Comparison of ENCODE assay signal across 40 cellular contexts in the genomic region with DNA sequence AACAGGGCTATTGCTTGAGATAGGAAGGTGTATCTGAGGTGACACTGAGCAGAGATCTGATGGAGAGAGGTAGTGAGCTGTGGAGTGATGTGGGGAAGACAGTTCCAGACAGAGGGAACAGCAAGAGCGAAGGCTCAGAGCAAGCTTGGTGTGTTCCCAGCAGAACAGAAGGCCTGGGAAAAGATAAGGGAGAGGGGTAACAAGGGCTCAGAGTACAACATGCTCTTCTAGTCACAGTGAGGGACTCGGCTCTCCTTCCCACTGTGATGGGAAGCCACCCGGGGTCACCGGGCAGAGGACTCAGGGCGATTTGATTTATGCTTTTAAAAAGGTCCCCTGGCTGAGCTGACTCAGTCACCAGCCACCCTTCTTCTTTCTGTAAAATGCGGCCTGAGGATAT. TPM values are rescaled to one million over a fixed set of nuclear protein-coding genes. Genes with fewer than 3 reads are reported as not detected.
"Had no signal": no experiment of that assay in that cellular context is flagged by ENCODE, and none has a peak within 500 bp of the region (broad histone marks: within the 10 kb centered on the region; RNA-seq: fewer than 3 reads in every experiment).

No MANE protein-coding gene starts in this region.

- H3K4me3 Mint-ChIP-seq: activated B cell treated with CpG ODN at 0.5 μM for 24 hours; activated CD4-positive, alpha-beta memory T cell treated with anti-CD3 and anti-CD28 coated beads for 36 hours; activated CD4-positive, alpha-beta T cell treated with anti-CD3 and anti-CD28 coated beads, Interleukin-2, amount 10 ng/mL, durations not matched to agents 24 days and 14 days; activated CD8-positive, alpha-beta T cell treated with anti-CD3 and anti-CD28 coated beads for 36 hours; activated naive CD4-positive, alpha-beta T cell treated with anti-CD3 and anti-CD28 coated beads for 36 hours; activated naive CD8-positive, alpha-beta T cell treated with anti-CD3 and anti-CD28 coated beads for 36 hours; activated T-cell treated with anti-CD3 and anti-CD28 coated beads, Interleukin-2, amount 50 U/mL, for 4 hours; activated T-cell treated with anti-CD3 and anti-CD28 coated beads, Interleukin-2, amount 50 U/mL, for 72 hours; activated T-helper 1 cell treated with anti-CD3 and anti-CD28 coated beads, Interleukin-12 subunit alpha, Interleukin-12 subunit beta, Interleukin-2, Interleukin-4 antibody, amounts not matched to agents 30 ng/mL and 10 ng/mL and 1 ng/mL, durations not matched to agents 14 hours and 24 hours and 36 hours; activated T-helper 17 cell treated with anti-CD3 and anti-CD28 coated beads, Interleukin-2, amount 50 U/mL, for 72 hours; central memory CD8-positive, alpha-beta T cell; T-helper 1 cell treated with Interleukin-12 subunit alpha and Interleukin-12 subunit beta and Interleukin-4 antibody, amounts not matched to agents 30 μg/mL and 1 μg/mL, for 36 hours; T-helper 2 cell treated with Interferon-gamma antibody and Interleukin-4, amounts not matched to agents 5 μg/mL and 100 μg/mL, for 36 hours had no signal

- DNase-seq: activated B cell treated with CpG ODN at 0.5 μM for 24 hours; activated CD4-positive, alpha-beta memory T cell treated with anti-CD3 and anti-CD28 coated beads for 36 hours; activated CD4-positive, alpha-beta T cell treated with anti-CD3 and anti-CD28 coated beads for 4 hours; activated CD4-positive, alpha-beta T cell treated with anti-CD3 and anti-CD28 coated beads, Interleukin-2, amount 10 ng/mL, durations not matched to agents 24 days and 14 days; activated CD4-positive, alpha-beta T cell treated with anti-CD3 and anti-CD28 coated beads, Interleukin-2, amount 50 U/mL, for 1 hour; activated CD4-positive, alpha-beta T cell treated with anti-CD3 and anti-CD28 coated beads, Interleukin-2, amount 50 U/mL, for 4 hours; activated CD4-positive, CD25-positive, alpha-beta regulatory T cell treated with anti-CD3 and anti-CD28 coated beads, Interleukin-2, amount 50 U/mL, for 72 hours; activated CD8-positive, alpha-beta memory T cell treated with anti-CD3 and anti-CD28 coated beads, Interleukin-2, amount 50 U/mL, for 4 hours; activated CD8-positive, alpha-beta T cell treated with anti-CD3 and anti-CD28 coated beads for 36 hours; activated effector memory CD4-positive, alpha-beta T cell treated with anti-CD3 and anti-CD28 coated beads, Interleukin-2, amount 50 U/mL, for 16 hours; activated gamma-delta T cell treated with Interleukin-2 at 50 U/mL for 16 hours; activated naive CD4-positive, alpha-beta T cell; activated naive CD4-positive, alpha-beta T cell treated with anti-CD3 and anti-CD28 coated beads for 36 hours; activated naive CD4-positive, alpha-beta T cell treated with anti-CD3 and anti-CD28 coated beads, Interleukin-2, amount 50 U/mL, for 16 hours; activated naive CD8-positive, alpha-beta T cell treated with anti-CD3 and anti-CD28 coated beads for 36 hours; activated T-cell treated with anti-CD3 and anti-CD28 coated beads for 4 hours; activated T-cell treated with anti-CD3 and anti-CD28 coated beads, Interleukin-2, amount 50 U/mL, for 1 hour; activated T-cell treated with anti-CD3 and anti-CD28 coated beads, Interleukin-2, amount 50 U/mL, for 4 hours; activated T-cell treated with anti-CD3 and anti-CD28 coated beads, Interleukin-2, amount 50 U/mL, for 72 hours; adrenal gland; amniotic stem cell; aorta; body of pancreas; brain microvascular endothelial cell; caudate nucleus; cerebellar nuclear complex; T-helper 1 cell; T-helper 2 cell; T-helper 9 cell had no signal

- H3K27ac Mint-ChIP-seq: activated B cell treated with CpG ODN at 0.5 μM for 24 hours; activated CD4-positive, alpha-beta memory T cell treated with anti-CD3 and anti-CD28 coated beads for 36 hours; activated CD4-positive, alpha-beta T cell treated with anti-CD3 and anti-CD28 coated beads, Interleukin-2, amount 10 ng/mL, durations not matched to agents 24 days and 14 days; activated CD8-positive, alpha-beta T cell treated with anti-CD3 and anti-CD28 coated beads for 36 hours; activated naive CD4-positive, alpha-beta T cell treated with anti-CD3 and anti-CD28 coated beads for 36 hours; activated naive CD4-positive, alpha-beta T cell treated with anti-CD3 and anti-CD28 coated beads, Interleukin-2, amount 50 U/mL, for 72 hours; activated naive CD8-positive, alpha-beta T cell treated with anti-CD3 and anti-CD28 coated beads for 36 hours; activated T-cell treated with anti-CD3 and anti-CD28 coated beads, Interleukin-2, amount 50 U/mL, for 72 hours; activated T-helper 1 cell treated with anti-CD3 and anti-CD28 coated beads, Interleukin-12 subunit alpha, Interleukin-12 subunit beta, Interleukin-2, Interleukin-4 antibody, amounts not matched to agents 30 ng/mL and 10 ng/mL and 1 ng/mL, durations not matched to agents 14 hours and 24 hours and 36 hours; activated T-helper 17 cell treated with anti-CD3 and anti-CD28 coated beads, Interleukin-2, amount 50 U/mL, for 72 hours; T-helper 1 cell treated with Interleukin-12 subunit alpha and Interleukin-12 subunit beta and Interleukin-4 antibody, amounts not matched to agents 30 μg/mL and 1 μg/mL, for 36 hours; T-helper 2 cell treated with Interferon-gamma antibody and Interleukin-4, amounts not matched to agents 5 μg/mL and 100 μg/mL, for 36 hours had no signal

- H3K9me3 Mint-ChIP-seq: activated B cell treated with CpG ODN at 0.5 μM for 24 hours; activated CD4-positive, alpha-beta memory T cell treated with anti-CD3 and anti-CD28 coated beads for 36 hours; activated CD4-positive, alpha-beta T cell treated with anti-CD3 and anti-CD28 coated beads, Interleukin-2, amount 10 ng/mL, durations not matched to agents 24 days and 14 days; activated CD8-positive, alpha-beta T cell treated with anti-CD3 and anti-CD28 coated beads for 36 hours; activated naive CD4-positive, alpha-beta T cell treated with anti-CD3 and anti-CD28 coated beads for 36 hours; activated naive CD4-positive, alpha-beta T cell treated with anti-CD3 and anti-CD28 coated beads, Interleukin-2, amount 50 U/mL, for 72 hours; activated naive CD8-positive, alpha-beta T cell treated with anti-CD3 and anti-CD28 coated beads for 36 hours; activated T-cell treated with anti-CD3 and anti-CD28 coated beads, Interleukin-2, amount 50 U/mL, for 4 hours; activated T-cell treated with anti-CD3 and anti-CD28 coated beads, Interleukin-2, amount 50 U/mL, for 72 hours; activated T-helper 1 cell treated with anti-CD3 and anti-CD28 coated beads, Interleukin-12 subunit alpha, Interleukin-12 subunit beta, Interleukin-2, Interleukin-4 antibody, amounts not matched to agents 30 ng/mL and 10 ng/mL and 1 ng/mL, durations not matched to agents 14 hours and 24 hours and 36 hours; activated T-helper 17 cell treated with anti-CD3 and anti-CD28 coated beads, Interleukin-2, amount 50 U/mL, for 72 hours; central memory CD8-positive, alpha-beta T cell; T-helper 1 cell treated with Interleukin-12 subunit alpha and Interleukin-12 subunit beta and Interleukin-4 antibody, amounts not matched to agents 30 μg/mL and 1 μg/mL, for 36 hours; T-helper 2 cell treated with Interferon-gamma antibody and Interleukin-4, amounts not matched to agents 5 μg/mL and 100 μg/mL, for 36 hours had no signal

- H3K36me3 ChIP-seq: adrenal gland, breast epithelium had no signal

- H3K9me3 ChIP-seq: adrenal gland, body of pancreas, breast epithelium had no signal

- H3K4me1 ChIP-seq: breast epithelium had no signal

- H3K4me3 ChIP-seq: adrenal gland, body of pancreas, breast epithelium had no signal

- H3K27ac ChIP-seq: adrenal gland, body of pancreas, brain microvascular endothelial cell, breast epithelium, VCaP had no signal

- H3K4me1 Mint-ChIP-seq: activated B cell treated with CpG ODN at 0.5 μM for 24 hours; activated CD4-positive, alpha-beta T cell treated with anti-CD3 and anti-CD28 coated beads, Interleukin-2, amount 10 ng/mL, durations not matched to agents 24 days and 14 days; activated naive CD8-positive, alpha-beta T cell treated with anti-CD3 and anti-CD28 coated beads for 36 hours; activated T-helper 17 cell treated with anti-CD3 and anti-CD28 coated beads, Interleukin-2, amount 50 U/mL, for 72 hours; central memory CD8-positive, alpha-beta T cell had no signal

- FAIRE-seq: astrocyte, TTC549 had no signal

- H3K27me3 ChIP-seq: adrenal gland, body of pancreas, brain microvascular endothelial cell, breast epithelium had no signal

- H3K36me3 Mint-ChIP-seq: activated CD4-positive, alpha-beta memory T cell treated with anti-CD3 and anti-CD28 coated beads for 36 hours; activated naive CD4-positive, alpha-beta T cell treated with anti-CD3 and anti-CD28 coated beads, Interleukin-2, amount 50 U/mL, for 72 hours; activated naive CD8-positive, alpha-beta T cell treated with anti-CD3 and anti-CD28 coated beads for 36 hours had no signal

- H3K27me3 Mint-ChIP-seq: activated CD4-positive, alpha-beta T cell treated with anti-CD3 and anti-CD28 coated beads, Interleukin-2, amount 10 ng/mL, durations not matched to agents 24 days and 14 days had no signal

- ATAC-seq: activated CD8-positive, alpha-beta T cell treated with anti-CD3 and anti-CD28 coated beads for 36 hours; activated naive CD4-positive, alpha-beta T cell treated with anti-CD3 and anti-CD28 coated beads, Interleukin-2, amount 50 U/mL, for 72 hours; activated T-cell treated with anti-CD3 and anti-CD28 coated beads, Interleukin-2, amount 50 U/mL, for 4 hours; activated T-cell treated with anti-CD3 and anti-CD28 coated beads, Interleukin-2, amount 50 U/mL, for 72 hours; activated T-helper 17 cell treated with anti-CD3 and anti-CD28 coated beads, Interleukin-2, amount 50 U/mL, for 72 hours; body of pancreas had no signal

RNA-seq across cellular contexts. Expression of gene CAP2, which starts 33.7 kb away (rescaled TPM):
- total RNA-seq: activated B cell treated with CpG ODN at 0.5 μM for 24 hours; activated CD4-positive, alpha-beta memory T cell treated with anti-CD3 and anti-CD28 coated beads for 36 hours; activated CD4-positive, alpha-beta T cell treated with anti-CD3 and anti-CD28 coated beads, Interleukin-2, amount 10 ng/mL, durations not matched to agents 24 days and 14 days; activated CD8-positive, alpha-beta memory T cell treated with anti-CD3 and anti-CD28 coated beads for 36 hours; activated CD8-positive, alpha-beta T cell treated with anti-CD3 and anti-CD28 coated beads for 36 hours; activated naive CD4-positive, alpha-beta T cell treated with anti-CD3 and anti-CD28 coated beads for 36 hours; activated naive CD4-positive, alpha-beta T cell treated with anti-CD3 and anti-CD28 coated beads, Interleukin-2, amount 50 U/mL, for 72 hours; activated naive CD8-positive, alpha-beta T cell treated with anti-CD3 and anti-CD28 coated beads for 36 hours; activated T-cell treated with anti-CD3 and anti-CD28 coated beads, Interleukin-2, amount 50 U/mL, for 4 hours; activated T-cell treated with anti-CD3 and anti-CD28 coated beads, Interleukin-2, amount 50 U/mL, for 72 hours; activated T-helper 1 cell treated with anti-CD3 and anti-CD28 coated beads, Interleukin-12 subunit alpha, Interleukin-12 subunit beta, Interleukin-2, Interleukin-4 antibody, amounts not matched to agents 30 ng/mL and 10 ng/mL and 1 ng/mL, durations not matched to agents 14 hours and 24 hours and 36 hours; activated T-helper 17 cell treated with anti-CD3 and anti-CD28 coated beads, Interleukin-2, amount 50 U/mL, for 72 hours had no signal
